13 cellular contexts compared by ENCODE assay signal in genomic region chr20:63645218-63645617, GRCh38. TPM values are rescaled to one million over a fixed set of nuclear protein-coding genes. Genes with fewer than 3 reads are reported as not detected.
DNase-seq lines count a peak whose midpoint lies in the region; ATAC-seq, FAIRE-seq and TF ChIP-seq lines count a peak whose summit lies in the region.
"Had no signal": no experiment of that assay in that cellular context is flagged by ENCODE, and none has a peak within 500 bp of the region (broad histone marks: within the 10 kb centered on the region; RNA-seq: fewer than 3 reads in every experiment).

No MANE protein-coding gene starts in this region.

- SMC1A ChIA-PET in GM12878 (lab: Charles Lee; ENCODE audit: uncharacterized antibody, unreplicated experiment) = no interaction called here

- TF ChIP-seq CTCF in GM12878 (IDR thresholded peaks at IDR 0.05 in 2 of 3, conservative IDR thresholded peaks at IDR 0.05 in 1 of 3; ENCODE audit: control insufficient read depth in 2 of 3, extremely low read depth in 1 of 3, insufficient read depth in 1 of 3, low read depth in 3 of 3, low read length in 3 of 3) (no peak), brain microvascular endothelial cell (IDR thresholded peaks at IDR 0.05; ENCODE audit: low read depth, low read length, missing control alignments) (no peak)

- no peak overlapping the region for H3K4me3 Mint-ChIP-seq in activated naive CD4-positive, alpha-beta T cell treated with anti-CD3 and anti-CD28 coated beads, Interleukin-2, amount 10 ng/mL, durations not matched to agents 7 days and 5 days
- no peak overlapping the region for H3K4me3 Mint-ChIP-seq in activated naive CD4-positive, alpha-beta T cell treated with anti-CD3 and anti-CD28 coated beads for 36 hours

- H3K79me2 ChIP-seq in GM12878 (ENCODE audit: control insufficient read depth, insufficient read depth, low read length) = no peaks in the 10 kb centered on the region

- H3K9ac ChIP-seq in GM12878 (ENCODE audit: control insufficient read depth, insufficient read depth, low read length) = no peak overlapping the region
- H3K9ac ChIP-seq: BLaER1 had no signal

- no peak for TF ChIP-seq RAD21 in GM12878 (IDR thresholded peaks at IDR 0.05; ENCODE audit: insufficient read depth, low read depth, low read length)

- ATAC-seq in GM12878 = no peak

- in situ Hi-C loops in GM12878 (cut with MboI) = no loop called here
- in situ Hi-C loops in brain microvascular endothelial cell (cut with HindIII; ENCODE audit: low pct_ligation_motif_present, low sequenced_read_pairs) = no loop called here

- no TSS peak for BruUV-seq in GM12878 (replicated peaks; lab: Mats Ljungman, UMichigan)

- CTCF ChIA-PET in activated naive CD4-positive, alpha-beta T cell treated with anti-CD3 and anti-CD28 coated beads, Interleukin-2, amount 10 ng/mL, durations not matched to agents 7 days and 5 days (lab: Charles Lee) = interaction anchor here (0.9 kb wide), 1 partner anchor 28 kb away, joined by 3 read pairs; no protein-coding TSS in a partner anchor
- CTCF ChIA-PET in activated naive CD4-positive, alpha-beta T cell treated with anti-CD3 and anti-CD28 coated beads for 36 hours (lab: Charles Lee) = no interaction called here
- CTCF ChIA-PET in GM12878 (lab: Yijun Ruan, JAX) = no interaction called here

- H3K36me3 Mint-ChIP-seq in activated naive CD4-positive, alpha-beta T cell treated with anti-CD3 and anti-CD28 coated beads, Interleukin-2, amount 10 ng/mL, durations not matched to agents 7 days and 5 days = no peaks in the 10 kb centered on the region
- no peaks in the 10 kb centered on the region for H3K36me3 Mint-ChIP-seq in activated naive CD4-positive, alpha-beta T cell treated with anti-CD3 and anti-CD28 coated beads for 36 hours (ENCODE audit: low read depth)

- no peaks in the 10 kb centered on the region for H3K9me3 Mint-ChIP-seq in activated naive CD4-positive, alpha-beta T cell treated with anti-CD3 and anti-CD28 coated beads, Interleukin-2, amount 10 ng/mL, durations not matched to agents 7 days and 5 days
- H3K9me3 Mint-ChIP-seq in activated naive CD4-positive, alpha-beta T cell treated with anti-CD3 and anti-CD28 coated beads for 36 hours = no peaks in the 10 kb centered on the region
- H3K9me3 Mint-ChIP-seq: CD8-positive, alpha-beta memory T cell; H9 had no signal

- WGBS in GM12878 (ENCODE audit: insufficient coverage, insufficient replicate concordance, low lambda C conversion rate, missing lambda C conversion rate) = 46% methylated on average over 4 of the region's 4 CpGs

- no peak for TF ChIP-seq EP300 in GM12878 (IDR thresholded peaks at IDR 0.05; ENCODE audit: borderline replicate concordance in 1 of 2, control insufficient read depth in 1 of 2, low read depth in 2 of 2, low read length in 2 of 2)

- TF ChIP-seq POLR2A in GM12878 (IDR thresholded peaks at IDR 0.05; ENCODE audit: low read depth, low read length) = no peak

- no peaks in the 10 kb centered on the region for H3K9me3 ChIP-seq in GM12878 (replicated peaks; ENCODE audit: control insufficient read depth, insufficient read depth, low read length)
- H3K9me3 ChIP-seq: BLaER1 had no signal

- peak; percentile 36 for DNase-seq in activated naive CD4-positive, alpha-beta T cell treated with anti-CD3 and anti-CD28 coated beads, Interleukin-2, amount 10 ng/mL, durations not matched to agents 7 days and 5 days
- DNase-seq in activated naive CD4-positive, alpha-beta T cell treated with anti-CD3 and anti-CD28 coated beads for 36 hours = no peak
- DNase-seq in GM12878 (ENCODE audit: low read depth, low spot score) (no peak), myocyte (ENCODE audit: low read depth) (peak; percentile 29), NOMO-1 treated with dmso at 0.1 percent for 144 hours (lab: John Stamatoyannopoulos, UW; ENCODE audit: unreplicated experiment) (no peak), hypothalamus (lab: John Stamatoyannopoulos, UW) (no peak), brain microvascular endothelial cell (no peak)
- DNase-seq: 8988T; CD8-positive, alpha-beta memory T cell; DMS53; GOT3; H9 had no signal

- POLR2A ChIA-PET in GM12878 (lab: Charles Lee) = interaction anchor here (0.5 to 1.0 kb wide), 2 partner anchors 18 to 92 kb away, joined by 3 read pairs; partner anchors contain the start of gene GMEB2

- H3K4me1 ChIP-seq in GM12878 (ENCODE audit: control insufficient read depth, insufficient read depth, low read length) = peaks cover 6% of the 10 kb centered on the region

- H3K27ac ChIP-seq in GM12878 (ENCODE audit: control insufficient read depth, insufficient read depth) (no peak overlapping the region), brain microvascular endothelial cell (no peak overlapping the region)
- H3K27ac ChIP-seq: BLaER1 had no signal

- H3K27me3 Mint-ChIP-seq in activated naive CD4-positive, alpha-beta T cell treated with anti-CD3 and anti-CD28 coated beads, Interleukin-2, amount 10 ng/mL, durations not matched to agents 7 days and 5 days = peaks cover 23% of the 10 kb centered on the region
- H3K27me3 Mint-ChIP-seq in activated naive CD4-positive, alpha-beta T cell treated with anti-CD3 and anti-CD28 coated beads for 36 hours (ENCODE audit: low read depth) = no peaks in the 10 kb centered on the region
- H3K27me3 Mint-ChIP-seq: CD8-positive, alpha-beta memory T cell had no signal

- H3K4me1 Mint-ChIP-seq in activated naive CD4-positive, alpha-beta T cell treated with anti-CD3 and anti-CD28 coated beads, Interleukin-2, amount 10 ng/mL, durations not matched to agents 7 days and 5 days = peaks cover 15% of the 10 kb centered on the region
- peaks cover 6% of the 10 kb centered on the region for H3K4me1 Mint-ChIP-seq in activated naive CD4-positive, alpha-beta T cell treated with anti-CD3 and anti-CD28 coated beads for 36 hours (ENCODE audit: low read depth)

- no peaks in the 10 kb centered on the region for H4K20me1 ChIP-seq in GM12878 (ENCODE audit: control insufficient read depth, insufficient read depth)

- H2AFZ ChIP-seq in GM12878 (ENCODE audit: control insufficient read depth, low read depth, low read length) = no peak overlapping the region

- RAD21 ChIA-PET in GM12878 (lab: Charles Lee; ENCODE audit: unreplicated experiment) = no interaction called here

- intact Hi-C loops in activated naive CD4-positive, alpha-beta T cell treated with anti-CD3 and anti-CD28 coated beads for 36 hours (cut with micrococcal nuclease) = no loop called here
- intact Hi-C loops in GM12878 (cut with micrococcal nuclease; ENCODE audit: unreplicated experiment) = no loop called here

- no peaks in the 10 kb centered on the region; a peak in 1 of 4 replicates for H3K27me3 ChIP-seq in GM12878 (replicated peaks in 1 of 2; ENCODE audit: control insufficient read depth in 2 of 2, insufficient read depth in 2 of 2, low read length in 1 of 2)
- no peaks in the 10 kb centered on the region for H3K27me3 ChIP-seq in brain microvascular endothelial cell (replicated peaks)
- H3K27me3 ChIP-seq: BLaER1 had no signal

- no peak overlapping the region for H3K4me2 ChIP-seq in GM12878 (ENCODE audit: control insufficient read depth, insufficient read depth)

- H3K4me3 ChIP-seq in GM12878 (no peak overlapping the region), brain microvascular endothelial cell (ENCODE audit: low read depth, low read length) (no peak overlapping the region)
- H3K4me3 ChIP-seq: BLaER1 had no signal

- FAIRE-seq in GM12878 (lab: Jason Lieb, UNC) = no peak

- no peaks in the 10 kb centered on the region for H3K36me3 ChIP-seq in GM12878 (ENCODE audit: control insufficient read depth in 2 of 2, insufficient read depth in 2 of 2, low read length in 1 of 2)
- H3K36me3 ChIP-seq in brain microvascular endothelial cell (replicated peaks) = no peaks in the 10 kb centered on the region

- no peak overlapping the region for H3K27ac Mint-ChIP-seq in activated naive CD4-positive, alpha-beta T cell treated with anti-CD3 and anti-CD28 coated beads, Interleukin-2, amount 10 ng/mL, durations not matched to agents 7 days and 5 days
- no peak overlapping the region for H3K27ac Mint-ChIP-seq in activated naive CD4-positive, alpha-beta T cell treated with anti-CD3 and anti-CD28 coated beads for 36 hours
- H3K27ac Mint-ChIP-seq: H9 had no signal

RNA-seq across cellular contexts. Expression of gene STMN3, which starts 8.0 kb away (rescaled TPM):
- total RNA-seq in activated naive CD4-positive, alpha-beta T cell treated with anti-CD3 and anti-CD28 coated beads for 36 hours = 1 to 10 TPM; 6.7 to 7.3 TPM
- total RNA-seq in GM12878 (2013; cell fraction: nucleolus; rRNA removed) = 5.0 and 5.2 TPM in 2 replicates
- total RNA-seq in GM12878 (2014; rRNA removed) (2.1 and 3.6 TPM in 2 replicates), GM12878 (2014; rRNA removed; fragmentation: Illumina TruSeq; extraction: Trizol) (0.64 and 0.81 TPM in 2 replicates), GM12878 (2021) (2.1 and 2.5 TPM in 2 replicates), myocyte (13.8 and 14.7 TPM in 2 replicates)
- polyA plus RNA-seq in GM12878 (2011; ENCODE audit: low read depth) = 0.91 TPM
- polyA plus RNA-seq in GM12878 (2011; rRNA removed) (0.97 and 1.4 TPM in 2 replicates), GM12878 (2014; fragmentation: Illumina TruSeq; extraction: Trizol) (0.08 and 0.22 TPM in 2 replicates), GM12878 (2014; fragmentation: Nextera tagmentation; extraction: Ambion mirVana) (under 1 TPM in 1 of 2 experiments, not detected in 1; 0.09 TPM), GM12878 (2014; rRNA removed) (2.3 and 2.5 TPM in 2 replicates), GM12878 (2016; fragmentation: Nextera tagmentation; extraction: Ambion mirVana) (1 to 10 TPM; 1.0 to 1.5 TPM)
- polyA plus RNA-seq in GM12878 (2011; cell fraction: cytosol; rRNA removed) = 1.6 and 3.8 TPM in 2 replicates
- polyA plus RNA-seq in GM12878 (2011; cell fraction: nucleus; rRNA removed) = 23.1 and 27.7 TPM in 2 replicates
- polyA plus RNA-seq in GM12878 (2012) = 2.3 and 2.5 TPM in 2 replicates
- polyA minus RNA-seq in GM12878 (2011; rRNA and poly(A)+ RNA removed) = 0.80 and 0.93 TPM in 2 replicates
- polyA minus RNA-seq in GM12878 (2011; cell fraction: cytosol; rRNA and poly(A)+ RNA removed) = 0.67 and 0.83 TPM in 2 replicates
- polyA minus RNA-seq in GM12878 (2011; cell fraction: nucleus; rRNA and poly(A)+ RNA removed) = 1.5 and 1.7 TPM in 2 replicates
- polyA plus RNA-seq in myocyte (2012) = 6.9 TPM

RNA-seq across cellular contexts. Expression of gene RTEL1, which starts 12.9 kb away (rescaled TPM):
- total RNA-seq in activated naive CD4-positive, alpha-beta T cell treated with anti-CD3 and anti-CD28 coated beads for 36 hours = 10 to 100 TPM; 33.6 to 34.8 TPM
- total RNA-seq in GM12878 (2013; cell fraction: nucleolus; rRNA removed) = 62.9 and 77.1 TPM in 2 replicates
- 14.5 and 18.0 TPM in 2 replicates for total RNA-seq in GM12878 (2014; rRNA removed)
- total RNA-seq in GM12878 (2014; rRNA removed; fragmentation: Illumina TruSeq; extraction: Trizol) = 5.0 and 5.9 TPM in 2 replicates
- total RNA-seq in GM12878 (2021) = 29.5 and 37.2 TPM in 2 replicates
- polyA plus RNA-seq in GM12878 (2011; ENCODE audit: low read depth) = 2.8 TPM
- 7.5 and 14.9 TPM in 2 replicates for polyA plus RNA-seq in GM12878 (2011; rRNA removed)
- 8.0 and 11.8 TPM in 2 replicates for polyA plus RNA-seq in GM12878 (2011; cell fraction: cytosol; rRNA removed)
- 126 and 149 TPM in 2 replicates for polyA plus RNA-seq in GM12878 (2011; cell fraction: nucleus; rRNA removed)
- polyA plus RNA-seq in GM12878 (2012) = 7.2 and 10.1 TPM in 2 replicates
- polyA plus RNA-seq in GM12878 (2014; fragmentation: Illumina TruSeq; extraction: Trizol) = 3.9 and 7.7 TPM in 2 replicates
- polyA plus RNA-seq in GM12878 (2014; fragmentation: Nextera tagmentation; extraction: Ambion mirVana) = under 1 TPM in 1 of 2 experiments, not detected in 1; 0.40 TPM
- polyA plus RNA-seq in GM12878 (2014; rRNA removed) = 15.8 and 16.8 TPM in 2 replicates
- polyA plus RNA-seq in GM12878 (2016; fragmentation: Nextera tagmentation; extraction: Ambion mirVana) = 10 to 100 TPM; 15.6 to 17.0 TPM
- 19.0 and 22.7 TPM in 2 replicates for polyA minus RNA-seq in GM12878 (2011; rRNA and poly(A)+ RNA removed)
- polyA minus RNA-seq in GM12878 (2011; cell fraction: cytosol; rRNA and poly(A)+ RNA removed) = 6.0 and 6.1 TPM in 2 replicates
- 35.8 and 62.4 TPM in 2 replicates for polyA minus RNA-seq in GM12878 (2011; cell fraction: nucleus; rRNA and poly(A)+ RNA removed)
- 12.2 and 16.6 TPM in 2 replicates for total RNA-seq in myocyte
- polyA plus RNA-seq in myocyte (2012) = 14.2 TPM

RNA-seq across cellular contexts. Expression of gene GMEB2, which starts 18.3 kb away (rescaled TPM):
- total RNA-seq in activated naive CD4-positive, alpha-beta T cell treated with anti-CD3 and anti-CD28 coated beads for 36 hours = 10 to 100 TPM; 16.7 to 18.0 TPM
- total RNA-seq in GM12878 (2013; cell fraction: nucleolus; rRNA removed) = 15.7 and 19.8 TPM in 2 replicates
- total RNA-seq in GM12878 (2014; rRNA removed) = 14.8 and 15.1 TPM in 2 replicates
- 4.9 and 5.2 TPM in 2 replicates for total RNA-seq in GM12878 (2014; rRNA removed; fragmentation: Illumina TruSeq; extraction: Trizol)
- total RNA-seq in GM12878 (2021) = 13.3 and 14.8 TPM in 2 replicates
- polyA plus RNA-seq in GM12878 (2011; ENCODE audit: low read depth) = 3.9 TPM
- polyA plus RNA-seq in GM12878 (2011; rRNA removed) = 6.9 and 10.8 TPM in 2 replicates
- 12.9 and 14.5 TPM in 2 replicates for polyA plus RNA-seq in GM12878 (2011; cell fraction: cytosol; rRNA removed)
- 36.3 and 38.7 TPM in 2 replicates for polyA plus RNA-seq in GM12878 (2011; cell fraction: nucleus; rRNA removed)
- 10.0 and 11.3 TPM in 2 replicates for polyA plus RNA-seq in GM12878 (2012)
- 3.1 and 5.4 TPM in 2 replicates for polyA plus RNA-seq in GM12878 (2014; fragmentation: Illumina TruSeq; extraction: Trizol)
- polyA plus RNA-seq in GM12878 (2014; fragmentation: Nextera tagmentation; extraction: Ambion mirVana) = under 1 TPM; 0.08 to 0.27 TPM
- polyA plus RNA-seq in GM12878 (2014; rRNA removed) = 12.7 and 14.2 TPM in 2 replicates
- polyA plus RNA-seq in GM12878 (2016; fragmentation: Nextera tagmentation; extraction: Ambion mirVana) = 1 to 10 TPM; 3.4 to 8.3 TPM
- polyA minus RNA-seq in GM12878 (2011; rRNA and poly(A)+ RNA removed) = 6.2 and 10.8 TPM in 2 replicates
- polyA minus RNA-seq in GM12878 (2011; cell fraction: cytosol; rRNA and poly(A)+ RNA removed) = 5.2 and 5.7 TPM in 2 replicates
- polyA minus RNA-seq in GM12878 (2011; cell fraction: nucleus; rRNA and poly(A)+ RNA removed) = 5.2 and 7.2 TPM in 2 replicates
- total RNA-seq in myocyte = 12.4 and 14.3 TPM in 2 replicates
- polyA plus RNA-seq in myocyte (2012) = 9.2 TPM

RNA-seq across cellular contexts. Expression of gene TNFRSF6B, which starts 51.2 kb away (rescaled TPM):
- total RNA-seq in activated naive CD4-positive, alpha-beta T cell treated with anti-CD3 and anti-CD28 coated beads for 36 hours = not detected
- total RNA-seq in GM12878 (2013; cell fraction: nucleolus; rRNA removed) = not detected in 2 replicates
- total RNA-seq in GM12878 (2014; rRNA removed) (0.71 and 1.8 TPM in 2 replicates), GM12878 (2014; rRNA removed; fragmentation: Illumina TruSeq; extraction: Trizol) (not detected in 2 replicates), GM12878 (2021) (not detected in 2 replicates), myocyte (4.9 and 5.2 TPM in 2 replicates)
- not detected for polyA plus RNA-seq in GM12878 (2011; ENCODE audit: low read depth)
- polyA plus RNA-seq in GM12878 (2011; rRNA removed) (not detected in 2 replicates), GM12878 (2014; fragmentation: Illumina TruSeq; extraction: Trizol) (not detected in 2 replicates), GM12878 (2014; fragmentation: Nextera tagmentation; extraction: Ambion mirVana) (not detected), GM12878 (2014; rRNA removed) (1.9 and 2.2 TPM in 2 replicates), GM12878 (2016; fragmentation: Nextera tagmentation; extraction: Ambion mirVana) (under 1 TPM in 1 of 2 experiments, not detected in 1; 0.67 TPM)
- polyA plus RNA-seq in GM12878 (2011; cell fraction: cytosol; rRNA removed) = 0.75 and 1.7 TPM in 2 replicates
- 11.0 and 11.6 TPM in 2 replicates for polyA plus RNA-seq in GM12878 (2011; cell fraction: nucleus; rRNA removed)
- 0.38 and 0.65 TPM in 2 replicates for polyA plus RNA-seq in GM12878 (2012)
- polyA minus RNA-seq in GM12878 (2011; rRNA and poly(A)+ RNA removed) = not detected in 2 replicates
- not detected in 2 replicates for polyA minus RNA-seq in GM12878 (2011; cell fraction: cytosol; rRNA and poly(A)+ RNA removed)
- not detected in 2 replicates for polyA minus RNA-seq in GM12878 (2011; cell fraction: nucleus; rRNA and poly(A)+ RNA removed)
- 1.6 TPM for polyA plus RNA-seq in myocyte (2012)
- total RNA-seq: CD8-positive, alpha-beta memory T cell; H9 had no signal

Comparison
In these comparisons a context has a peak if more than half of its experiments do, and no peak if none do; other contexts are left out.
1. DNase-seq: peak in activated naive CD4-positive, alpha-beta T cell treated with anti-CD3 and anti-CD28 coated beads, Interleukin-2, amount 10 ng/mL, durations not matched to agents 7 days and 5 days (single experiment) and myocyte (single experiment); none in activated naive CD4-positive, alpha-beta T cell treated with anti-CD3 and anti-CD28 coated beads for 36 hours (single experiment), GM12878 (single experiment), NOMO-1 treated with dmso at 0.1 percent for 144 hours (single experiment), hypothalamus (0 of 51) and brain microvascular endothelial cell (single experiment).